Comparison of ENCODE assay signal across 1 cellular context in genomic region chr5:131796793-131797693, GRCh38.
TF ChIP-seq lines count a peak whose summit lies in the region.

FNIP1 (minus strand) TSS chr5:131797017; CDS start chr5:131796921, 96 bp downstream.

TF ChIP-seq in K562, 482 proteins besides CTCF, POLR2A, EP300 and RAD21 (continued from another document and continues in another):
- peak; percentile 55; the same call in 1 of the 2 replicates for TF ChIP-seq ZFP91 (CRISPR knock-in tag; IDR thresholded peaks at IDR 0.05)
- peak; percentile 47; the same call in 1 of the 2 replicates for TF ChIP-seq E2F4 (CRISPR knock-in tag; IDR thresholded peaks at IDR 0.05; ENCODE audit: low read depth)
- TF ChIP-seq SRF (CRISPR knock-in tag; IDR thresholded peaks at IDR 0.05), result peak in 1 of 2 experiments; percentile 46; a peak in 1 of 4 replicates
- TF ChIP-seq NCOR1 (IDR thresholded peaks at IDR 0.05), result peak; percentile 52
- peak; percentile 94 for TF ChIP-seq TAF1 (IDR thresholded peaks at IDR 0.05; ENCODE audit: control insufficient read depth, extremely low read depth, insufficient read depth, low read length, severe bottlenecking)
- TF ChIP-seq TOE1 (IDR thresholded peaks at IDR 0.05; ENCODE audit: borderline replicate concordance), result peak; percentile 94
- TF ChIP-seq TOE1 (CRISPR knock-in tag; IDR thresholded peaks at IDR 0.05; ENCODE audit: borderline replicate concordance, low read depth), result peak; percentile 16
- no peak for TF ChIP-seq ZNF277 (CRISPR knock-in tag; IDR thresholded peaks at IDR 0.05; ENCODE audit: borderline replicate concordance)
- 0 out of 2 replicates have a peak, but pooled peaks have one; percentile 17 for TF ChIP-seq DEAF1 (CRISPR knock-in tag; IDR thresholded peaks at IDR 0.05)
- TF ChIP-seq THAP12 (CRISPR knock-in tag; IDR thresholded peaks at IDR 0.05), result peak; percentile 29; the same call in 1 of the 2 replicates
- peak; percentile 65; the same call in 1 of the 2 replicates for TF ChIP-seq ETV5 (CRISPR knock-in tag; IDR thresholded peaks at IDR 0.05; ENCODE audit: low read depth)
- no peak for TF ChIP-seq ZNF780A (CRISPR knock-in tag; IDR thresholded peaks at IDR 0.05)
- peak; percentile 3; the same call in 1 of the 2 replicates for TF ChIP-seq RERE (CRISPR knock-in tag; IDR thresholded peaks at IDR 0.05; ENCODE audit: borderline replicate concordance)
- TF ChIP-seq POLR2B (IDR thresholded peaks at IDR 0.05; ENCODE audit: low read depth, partially characterized antibody), result peak; percentile 78
- peak; percentile 29; the same call in 1 of the 2 replicates for TF ChIP-seq ZBED1 (IDR thresholded peaks at IDR 0.05)
- TF ChIP-seq BHLHE40 (IDR thresholded peaks at IDR 0.05; ENCODE audit: low read length), result peak; percentile 98
- peak; percentile 73 for TF ChIP-seq SIN3B (IDR thresholded peaks at IDR 0.05; ENCODE audit: low read depth)
- TF ChIP-seq VEZF1 (CRISPR knock-in tag; IDR thresholded peaks at IDR 0.05), result peak; percentile 98
- no peak for TF ChIP-seq ZNF174 (CRISPR knock-in tag; IDR thresholded peaks at IDR 0.05)
- no peak for TF ChIP-seq ZC3H8 (IDR thresholded peaks at IDR 0.05)
- TF ChIP-seq ZNF407 (IDR thresholded peaks at IDR 0.05; ENCODE audit: low read depth), result no peak
- peak; percentile 73 to 77 for TF ChIP-seq NRF1 (conservative IDR thresholded peaks at IDR 0.05 in 1 of 2, IDR thresholded peaks at IDR 0.05 in 1 of 2)
- peak in 1 of 2 experiments; percentile 30; a peak in 3 of 4 replicates for TF ChIP-seq MLX (CRISPR knock-in tag; conservative IDR thresholded peaks at IDR 0.05)
- TF ChIP-seq THRB (CRISPR knock-in tag; conservative IDR thresholded peaks at IDR 0.05), result peak; percentile 74; the same call in 1 of the 2 replicates
- no peak for TF ChIP-seq MECOM (CRISPR knock-in tag; IDR thresholded peaks at IDR 0.05)
